8 cellular contexts compared by ENCODE assay signal in genomic region chr19:13117772-13118423, GRCh38. TPM values are rescaled to one million over a fixed set of nuclear protein-coding genes. Genes with fewer than 3 reads are reported as not detected.
A peak's percentile ranks its signal among the peaks of the same experiment; 100 is the strongest.
DNase-seq lines count a peak whose midpoint lies in the region; ATAC-seq lines count a peak whose summit lies in the region.

TSS of gene NACC1 (plus strand) at chr19:13118264. CDS start at chr19:13135208, 16,944 bp downstream.

- ATAC-seq in GM18861 (IDR thresholded peaks at IDR 0.05; ENCODE audit: unreplicated experiment), result peak; percentile 49
- peak; percentile 57 for ATAC-seq in HG03139 (IDR thresholded peaks at IDR 0.05; ENCODE audit: unreplicated experiment)

- DNase-seq in 8988T, result peak; percentile 97
- peak; percentile 77 to 95 for DNase-seq in NCI-H446 (lab: John Stamatoyannopoulos, UW)
- DNase-seq in activated CD4-positive, alpha-beta T cell treated with anti-CD3 and anti-CD28 coated beads for 24 hours (ENCODE audit: low read depth in 2 of 2), result peak; percentile 80 to 82
- DNase-seq in cerebellum (ENCODE audit: low spot score), result peak; percentile 99
- DNase-seq in kidney glomerular epithelial cell (lab: John Stamatoyannopoulos, UW), result peak; percentile 63
- DNase-seq in stimulated activated CD4-positive, alpha-beta T cell treated with anti-CD3 and anti-CD28 coated beads, Interleukin-15, amount 100 ng/mL, for 48 hours (ENCODE audit: low read depth in 2 of 2), result peak; percentile 83 to 89

RNA-seq across cellular contexts. Expression of gene NACC1, which starts in this region (rescaled TPM):
- total RNA-seq in cerebellum, result 10.5 TPM

Comparison
In these comparisons a context has a peak if more than half of its experiments do, and no peak if none do; other contexts are left out.
1. Peak in every context shown above with its lines: DNase-seq and ATAC-seq.